Comparison of ENCODE assay signal across 30 cellular contexts in the genomic region with DNA sequence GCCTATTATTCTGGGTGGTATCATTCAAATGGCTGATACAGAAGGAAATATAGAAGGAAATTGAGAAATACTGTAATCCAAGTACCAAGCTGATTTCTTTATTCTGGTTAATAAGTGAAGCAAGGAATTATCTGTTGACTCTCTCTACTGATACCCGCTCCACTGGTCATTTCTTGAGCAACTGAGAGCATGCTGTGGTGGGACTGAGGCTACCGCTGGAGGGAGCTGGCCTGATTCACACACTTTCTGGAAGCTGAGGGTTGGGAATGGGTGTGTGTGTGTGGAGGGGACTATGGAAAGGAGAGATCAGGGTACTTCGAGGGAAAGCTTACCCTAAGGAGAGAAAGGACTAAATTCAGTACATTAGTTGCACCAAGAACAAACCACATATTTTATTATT.
DNase-seq lines count a peak whose midpoint lies in the region; ATAC-seq, FAIRE-seq and TF ChIP-seq lines count a peak whose summit lies in the region.
"Had no signal": no experiment of that assay in that cellular context is flagged by ENCODE, and none has a peak within 500 bp of the region (broad histone marks: within the 10 kb centered on the region; RNA-seq: fewer than 3 reads in every experiment).

No MANE protein-coding gene starts in this region.

- H3K79me2 ChIP-seq in H1 (ENCODE audit: control insufficient read depth in 1 of 2, insufficient read depth in 2 of 2, low read length in 2 of 2) = no peaks in the 10 kb centered on the region

- H3K27ac Mint-ChIP-seq in CD4-positive, alpha-beta T cell = peak overlapping the region; percentile 27
- H3K27ac Mint-ChIP-seq in naive thymus-derived CD4-positive, alpha-beta T cell = peak overlapping the region in 5 of 9 donors; percentile 3 to 83 (median 21)
- H3K27ac Mint-ChIP-seq: activated naive CD4-positive, alpha-beta T cell treated with anti-CD3 and anti-CD28 coated beads, Interleukin-2, amount 50 U/mL, for 24 hours had no signal

- dilution Hi-C loops in IMR-90 (cut with HindIII; ENCODE audit: low sequenced_read_pairs, unreplicated experiment) = no loop called here

- H4K8ac ChIP-seq in IMR-90 (ENCODE audit: low read depth in 2 of 2, low read length in 2 of 2) (peak overlapping the region in 1 of 2 experiments; percentile 51; a peak in 2 of 4 replicates), H1 (ENCODE audit: extremely low read depth, insufficient read depth, low read length) (no peak overlapping the region)

- H2AK9ac ChIP-seq in IMR-90 (replicated peaks; ENCODE audit: low read depth, low read length, poor library complexity) = peak overlapping the region; percentile 23

- no peak for TF ChIP-seq EP300 in H1 (IDR thresholded peaks at IDR 0.05; ENCODE audit: borderline replicate concordance in 1 of 2, low read depth in 2 of 2, low read length in 2 of 2)

- TF ChIP-seq CTCF in CD4-positive, alpha-beta T cell (IDR thresholded peaks at IDR 0.05) = no peak
- no peak for TF ChIP-seq CTCF in IMR-90 (conservative IDR thresholded peaks at IDR 0.05; ENCODE audit: low read depth, low read length)
- peak; percentile 39 to 54 (median 52) for TF ChIP-seq CTCF in H1 (IDR thresholded peaks at IDR 0.05; ENCODE audit: control extremely low read depth in 1 of 3, insufficient read depth in 1 of 3, low read depth in 1 of 3, low read length in 3 of 3)

- H3K9me3 ChIP-seq in CD4-positive, alpha-beta T cell (ENCODE audit: control insufficient read depth, low read length) = no peaks in the 10 kb centered on the region
- H3K9me3 ChIP-seq in IMR-90 (ENCODE audit: control insufficient read depth, insufficient read depth, low read length) (no peaks in the 10 kb centered on the region), H1 (ENCODE audit: insufficient read depth in 2 of 2, low read depth in 1 of 2, low read length in 1 of 2) (no peaks in the 10 kb centered on the region)
- H3K9me3 ChIP-seq in naive thymus-derived CD4-positive, alpha-beta T cell (ENCODE audit: control insufficient read depth in 2 of 3, low read length in 3 of 3) = no peaks in the 10 kb centered on the region
- H3K9me3 ChIP-seq: heart left ventricle, Peyer's patch, SJCRH30, suprapubic skin had no signal

- no peaks in the 10 kb centered on the region for H3K27me3 ChIP-seq in CD4-positive, alpha-beta T cell (ENCODE audit: control insufficient read depth, insufficient read depth, low read length)
- H3K27me3 ChIP-seq in IMR-90 (ENCODE audit: control insufficient read depth, insufficient read depth, low read length) (no peaks in the 10 kb centered on the region), H1 (replicated peaks in 1 of 4; ENCODE audit: control insufficient read depth in 3 of 4, extremely low read depth in 1 of 4, insufficient read depth in 3 of 4, low read length in 3 of 4) (no peaks in the 10 kb centered on the region)
- no peaks in the 10 kb centered on the region for H3K27me3 ChIP-seq in naive thymus-derived CD4-positive, alpha-beta T cell (ENCODE audit: control insufficient read depth in 2 of 2, insufficient read depth in 2 of 2, low read length in 2 of 2)
- H3K27me3 ChIP-seq: dorsolateral prefrontal cortex, foreskin keratinocyte, heart left ventricle, Peyer's patch, SJCRH30, suprapubic skin had no signal

- no peak for DNase-seq in CD4-positive, alpha-beta T cell
- DNase-seq in IMR-90 = no peak
- no peak for DNase-seq in H1 (ENCODE audit: low read depth in 1 of 2, low spot score in 2 of 2)
- no peak for DNase-seq in naive thymus-derived CD4-positive, alpha-beta T cell
- no peak for DNase-seq in NCI-H2029 treated with DMSO at 0.1 percent for 48 hours (lab: John Stamatoyannopoulos, UW)
- DNase-seq: activated CD4-positive, alpha-beta T cell treated with anti-CD3 and anti-CD28 coated beads, Interleukin-2, amount 50 U/mL, for 48 hours; C1 segment of cervical spinal cord; cerebellar nuclear complex; dorsolateral prefrontal cortex; foreskin keratinocyte; GM23248; heart left ventricle; KG1; left cardiac atrium; mammary epithelial cell; MM.1S; NCI-H2029; NCI-H2227 treated with DMSO at 0.1 percent for 48 hours; NCI-H69; Peyer's patch; SJCRH30; stimulated activated CD4-positive, alpha-beta T cell treated with anti-CD3 and anti-CD28 coated beads, Interleukin-15, amount 100 ng/mL, for 24 hours; stimulated activated naive CD4-positive, alpha-beta T cell had no signal

- H3K14ac ChIP-seq in IMR-90 (replicated peaks; ENCODE audit: low read depth, low read length) (no peak overlapping the region; the same call in 1 of the 2 replicates), H1 (ENCODE audit: insufficient read length) (no peak overlapping the region)

- H2BK120ac ChIP-seq in IMR-90 (ENCODE audit: low read depth, low read length) (peak overlapping the region; percentile 56; the same call in 1 of the 2 replicates), H1 (replicated peaks; ENCODE audit: low read depth, low read length) (no peak overlapping the region)

- H3K79me1 ChIP-seq in IMR-90 (ENCODE audit: low read depth in 1 of 2, low read length in 2 of 2) = peaks cover 0 to 4% of the 10 kb centered on the region in 2 experiments; a peak in 1 of 4 replicates
- H3K79me1 ChIP-seq in H1 (ENCODE audit: low read depth, low read length) = no peaks in the 10 kb centered on the region

- H2AK5ac ChIP-seq in IMR-90 (ENCODE audit: low read depth, low read length) = peak overlapping the region; percentile 91; the same call in 1 of the 2 replicates
- no peak overlapping the region for H2AK5ac ChIP-seq in H1 (ENCODE audit: low read depth, low read length)

- POLR2A ChIA-PET in CD4-positive, alpha-beta T cell (lab: Charles Lee) = interaction anchor here (2.3 kb wide), 1 partner anchor 74 kb away, joined by 9 read pairs; no protein-coding TSS in a partner anchor
- POLR2A ChIA-PET in IMR-90 (lab: Charles Lee; ENCODE audit: unreplicated experiment) = no interaction called here
- POLR2A ChIA-PET in H1 (lab: Charles Lee; ENCODE audit: partially characterized antibody) = no interaction called here
- POLR2A ChIA-PET in naive thymus-derived CD4-positive, alpha-beta T cell (lab: Charles Lee) = interaction anchor here (1.8 to 2.1 kb wide), 2 partner anchors 8 to 63 kb away, joined by 4 to 7 read pairs; no protein-coding TSS in a partner anchor

- no peak for FAIRE-seq in H1 (lab: Jason Lieb, UNC)
- FAIRE-seq: GM12892 had no signal

- H3K4me2 ChIP-seq in IMR-90 (ENCODE audit: low read depth, low read length) (no peak overlapping the region), H1 (ENCODE audit: insufficient read depth in 1 of 2, low read depth in 2 of 2, low read length in 2 of 2) (no peak overlapping the region)

- peaks cover 8% of the 10 kb centered on the region for H3K4me1 ChIP-seq in IMR-90 (ENCODE audit: control insufficient read depth, insufficient read depth, low read length)
- H3K4me1 ChIP-seq in H1 (replicated peaks in 1 of 4; ENCODE audit: control insufficient read depth in 3 of 4, insufficient read depth in 4 of 4, low read length in 3 of 4) = no peaks in the 10 kb centered on the region
- peaks cover 4 to 17% of the 10 kb centered on the region in 2 donors for H3K4me1 ChIP-seq in naive thymus-derived CD4-positive, alpha-beta T cell (ENCODE audit: control insufficient read depth in 2 of 2, insufficient read depth in 2 of 2, low read length in 2 of 2)
- H3K4me1 ChIP-seq: foreskin keratinocyte, suprapubic skin had no signal

- no peaks in the 10 kb centered on the region for H3K9me3 Mint-ChIP-seq in CD4-positive, alpha-beta T cell
- H3K9me3 Mint-ChIP-seq in naive thymus-derived CD4-positive, alpha-beta T cell = no peaks in the 10 kb centered on the region
- H3K9me3 Mint-ChIP-seq: activated naive CD4-positive, alpha-beta T cell treated with anti-CD3 and anti-CD28 coated beads, Interleukin-2, amount 50 U/mL, for 24 hours had no signal

- H3K4ac ChIP-seq in IMR-90 (ENCODE audit: low read depth, low read length) = peak overlapping the region; percentile 60
- H3K4ac ChIP-seq in H1 (replicated peaks; ENCODE audit: insufficient read length, low read depth, low read length) = no peak overlapping the region

- H2BK20ac ChIP-seq in IMR-90 (ENCODE audit: low read depth, low read length) = peak overlapping the region; percentile 61; the same call in 1 of the 2 replicates
- H2BK20ac ChIP-seq in H1 (ENCODE audit: low read length) = no peak overlapping the region

- H2BK5ac ChIP-seq in IMR-90 (ENCODE audit: low read depth, low read length, poor library complexity, severe bottlenecking) (no peak overlapping the region), H1 (ENCODE audit: low read depth, low read length) (no peak overlapping the region)

- H4K91ac ChIP-seq in IMR-90 (ENCODE audit: insufficient read depth, low read depth, low read length) = peak overlapping the region; percentile 61; the same call in 1 of the 2 replicates
- H4K91ac ChIP-seq in H1 (replicated peaks; ENCODE audit: insufficient read length, low read length) = no peak overlapping the region

- no CpG with 5 or more reads among the region's 3 CpGs for WGBS in IMR-90 (ENCODE audit: extremely low coverage in 2 of 2, insufficient read length in 1 of 2), 2 experiments
- WGBS in H1 (ENCODE audit: extremely low coverage in 1 of 2, insufficient coverage in 1 of 2, insufficient read length in 1 of 2, insufficient replicate concordance in 2 of 2, low coverage in 1 of 2, low lambda C conversion rate in 2 of 2, missing lambda C conversion rate in 1 of 2), 2 experiments = 78% methylated on average over 3 of the region's 3 CpGs; no CpG with 5 or more reads in 1 of the 2 experiments

- no TSS peak for BruUV-seq in IMR-90 (replicated peaks; lab: Mats Ljungman, UMichigan)

- peak overlapping the region; percentile 88; the same call in 2 of the 3 replicates for H2BK15ac ChIP-seq in IMR-90 (ENCODE audit: low read depth, low read length)
- no peak overlapping the region for H2BK15ac ChIP-seq in H1 (ENCODE audit: low read length)

- H3K36me3 Mint-ChIP-seq in CD4-positive, alpha-beta T cell (ENCODE audit: low read depth) = no peaks in the 10 kb centered on the region
- no peaks in the 10 kb centered on the region for H3K36me3 Mint-ChIP-seq in naive thymus-derived CD4-positive, alpha-beta T cell
- H3K36me3 Mint-ChIP-seq: activated naive CD4-positive, alpha-beta T cell treated with anti-CD3 and anti-CD28 coated beads, Interleukin-2, amount 50 U/mL, for 24 hours had no signal

- CTCF ChIA-PET in CD4-positive, alpha-beta T cell (lab: Charles Lee) = no interaction called here
- CTCF ChIA-PET in IMR-90 (lab: Yijun Ruan, JAX) (no interaction called here), H1 (lab: Charles Lee; ENCODE audit: partially characterized antibody) (interaction anchor here (0.9 to 3.3 kb wide), 7 partner anchors 11 to 81 kb away, joined by 3 to 11 read pairs (median 3); no protein-coding TSS in a partner anchor)
- CTCF ChIA-PET in naive thymus-derived CD4-positive, alpha-beta T cell (lab: Charles Lee) = interaction anchor here (1.1 kb wide), 1 partner anchor 74 kb away, joined by 3 read pairs; no protein-coding TSS in a partner anchor

- no peaks in the 10 kb centered on the region for H3K23me2 ChIP-seq in H1 (ENCODE audit: low read depth, low read length)

- no peak overlapping the region for H3K4me3 Mint-ChIP-seq in CD4-positive, alpha-beta T cell
- peak overlapping the region in 1 of 10 donors; percentile 41 for H3K4me3 Mint-ChIP-seq in naive thymus-derived CD4-positive, alpha-beta T cell
- H3K4me3 Mint-ChIP-seq: activated naive CD4-positive, alpha-beta T cell treated with anti-CD3 and anti-CD28 coated beads, Interleukin-2, amount 50 U/mL, for 24 hours had no signal

- H3K56ac ChIP-seq in IMR-90 (ENCODE audit: extremely low read depth, insufficient read depth, low read length) (no peak overlapping the region), H1 (replicated peaks; ENCODE audit: insufficient read length, low read depth, low read length) (no peak overlapping the region)

- TF ChIP-seq RAD21 in IMR-90 (IDR thresholded peaks at IDR 0.05; ENCODE audit: low read length) (no peak), H1 (IDR thresholded peaks at IDR 0.05 in 1 of 2, conservative IDR thresholded peaks at IDR 0.05 in 1 of 2; ENCODE audit: low read depth in 2 of 2, low read length in 2 of 2) (peak; percentile 40 to 62)

- H4K5ac ChIP-seq in IMR-90 (ENCODE audit: low read depth, low read length) (no peak overlapping the region), H1 (ENCODE audit: insufficient read length, low read depth, low read length) (no peak overlapping the region)

- peaks cover 5% of the 10 kb centered on the region for H3K9me1 ChIP-seq in IMR-90 (ENCODE audit: insufficient read depth, low read length)

- ATAC-seq in CD4-positive, alpha-beta T cell (ENCODE audit: poor library complexity) = no peak
- ATAC-seq in IMR-90 (ENCODE audit: low read depth) = no peak
- no peak for ATAC-seq in naive thymus-derived CD4-positive, alpha-beta T cell
- no peak for ATAC-seq in GM21786 (IDR thresholded peaks at IDR 0.05; ENCODE audit: unreplicated experiment)
- ATAC-seq in GM19328 (IDR thresholded peaks at IDR 0.05; ENCODE audit: unreplicated experiment) = no peak
- ATAC-seq in HG03159 (IDR thresholded peaks at IDR 0.05; ENCODE audit: unreplicated experiment) = no peak
- ATAC-seq: activated CD4-positive, CD25-positive, alpha-beta regulatory T cell treated with anti-CD3 and anti-CD28 coated beads, Interleukin-2, amount 50 U/mL, for 24 hours; foreskin keratinocyte; heart left ventricle; left cardiac atrium had no signal

- H3K36me3 ChIP-seq in IMR-90 (ENCODE audit: control insufficient read depth, insufficient read depth, low read length) = no peaks in the 10 kb centered on the region
- H3K36me3 ChIP-seq in H1 (ENCODE audit: control insufficient read depth in 2 of 4, insufficient read depth in 4 of 4, low read length in 3 of 4) = no peaks in the 10 kb centered on the region
- no peaks in the 10 kb centered on the region for H3K36me3 ChIP-seq in naive thymus-derived CD4-positive, alpha-beta T cell (ENCODE audit: control insufficient read depth in 2 of 3, insufficient read depth in 3 of 3, low read length in 3 of 3)
- H3K36me3 ChIP-seq: heart left ventricle, Peyer's patch, SJCRH30, suprapubic skin had no signal

- no peak for TF ChIP-seq POLR2A in IMR-90 (IDR thresholded peaks at IDR 0.05; ENCODE audit: low read depth, low read length)
- no peak for TF ChIP-seq POLR2A in H1 (IDR thresholded peaks at IDR 0.05; ENCODE audit: control extremely low read depth in 1 of 2, low read depth in 2 of 2, low read length in 2 of 2)

- H3K27me3 Mint-ChIP-seq in CD4-positive, alpha-beta T cell = no peaks in the 10 kb centered on the region
- H3K27me3 Mint-ChIP-seq in naive thymus-derived CD4-positive, alpha-beta T cell = peaks cover 0 to 26% (median 0%) of the 10 kb centered on the region in 5 donors
- H3K27me3 Mint-ChIP-seq: activated naive CD4-positive, alpha-beta T cell treated with anti-CD3 and anti-CD28 coated beads, Interleukin-2, amount 50 U/mL, for 24 hours had no signal

- H3K4me3 ChIP-seq in IMR-90 (ENCODE audit: insufficient read depth, low read depth, low read length) = no peak overlapping the region
- no peak overlapping the region for H3K4me3 ChIP-seq in H1 (ENCODE audit: extremely low read depth in 1 of 4, insufficient read depth in 2 of 4, low read depth in 3 of 4, low read length in 4 of 4)
- no peak overlapping the region for H3K4me3 ChIP-seq in naive thymus-derived CD4-positive, alpha-beta T cell (ENCODE audit: low read length)
- H3K4me3 ChIP-seq: dorsolateral prefrontal cortex, GM23248, heart left ventricle, Peyer's patch, SJCRH30, suprapubic skin had no signal

- H3K9ac ChIP-seq in IMR-90 (ENCODE audit: low read depth, low read length) (no peak overlapping the region), H1 (replicated peaks in 1 of 4; ENCODE audit: extremely low read depth in 1 of 4, low read depth in 3 of 4, low read length in 3 of 4) (no peak overlapping the region)
- H3K9ac ChIP-seq: GM23248 had no signal

- H2AFZ ChIP-seq in IMR-90 (replicated peaks; ENCODE audit: low read length, poor library complexity) = no peak overlapping the region
- H2AFZ ChIP-seq in H1 (ENCODE audit: low read length) = no peak overlapping the region
- H2AFZ ChIP-seq: GM23248 had no signal

- H3K27ac ChIP-seq in CD4-positive, alpha-beta T cell (ENCODE audit: low read depth, low read length) = no peak overlapping the region
- H3K27ac ChIP-seq in IMR-90 (ENCODE audit: insufficient read depth, low read length) (no peak overlapping the region), H1 (ENCODE audit: low read depth, low read length) (no peak overlapping the region)
- no peak overlapping the region for H3K27ac ChIP-seq in naive thymus-derived CD4-positive, alpha-beta T cell (ENCODE audit: low read depth, low read length)
- H3K27ac ChIP-seq: dorsolateral prefrontal cortex, foreskin keratinocyte, GM23248, heart left ventricle, Peyer's patch, SJCRH30, suprapubic skin had no signal

- H3K4me1 Mint-ChIP-seq in CD4-positive, alpha-beta T cell (ENCODE audit: low read depth) = peaks cover 42% of the 10 kb centered on the region
- H3K4me1 Mint-ChIP-seq in naive thymus-derived CD4-positive, alpha-beta T cell = peaks cover 17 to 45% (median 23%) of the 10 kb centered on the region in 7 donors

- no peak overlapping the region for H2BK12ac ChIP-seq in H1 (ENCODE audit: low read depth, low read length)

- H4K20me1 ChIP-seq in IMR-90 (ENCODE audit: insufficient read depth, low read length) (no peaks in the 10 kb centered on the region), H1 (replicated peaks in 1 of 2; ENCODE audit: control insufficient read depth in 1 of 2, insufficient read depth in 2 of 2, low read length in 2 of 2) (no peaks in the 10 kb centered on the region)

- H3K23ac ChIP-seq in IMR-90 (ENCODE audit: low read depth, low read length) (no peak overlapping the region; the same call in 1 of the 2 replicates), H1 (ENCODE audit: insufficient read length) (no peak overlapping the region)

- in situ Hi-C loops in IMR-90 (cut with MboI; ENCODE audit: low sequenced_read_pairs) = no loop called here

- intact Hi-C loops in CD4-positive, alpha-beta T cell (cut with DNase I, micrococcal nuclease) = no loop called here
- intact Hi-C loops in IMR-90 (cut with micrococcal nuclease) = no loop called here
- intact Hi-C loops in naive thymus-derived CD4-positive, alpha-beta T cell (cut with micrococcal nuclease) = no loop called here

- H3K18ac ChIP-seq in IMR-90 (ENCODE audit: low read depth, low read length) = no peak overlapping the region
- H3K18ac ChIP-seq in H1 (ENCODE audit: extremely low read depth, low read length) = no peak overlapping the region

Comparison
In these comparisons a context has a peak if more than half of its experiments do, and no peak if none do; other contexts are left out.
1. CTCF ChIP-seq: peak in H1 (3 of 3); none in CD4-positive, alpha-beta T cell (single experiment) and IMR-90 (single experiment).
2. CTCF ChIA-PET loops: an anchor here in H1 (0.9 to 3.3 kb wide) and naive thymus-derived CD4-positive, alpha-beta T cell (1.1 kb wide); none called in CD4-positive, alpha-beta T cell and IMR-90.
3. POLR2A ChIA-PET loops: an anchor here in CD4-positive, alpha-beta T cell (2.3 kb wide) and naive thymus-derived CD4-positive, alpha-beta T cell (1.8 to 2.1 kb wide); none called in IMR-90 and H1.